8 cellular contexts compared by ENCODE assay signal in genomic region chr11:8871283-8871775, GRCh38. TPM values are rescaled to one million over a fixed set of nuclear protein-coding genes. Genes with fewer than 3 reads are reported as not detected.
DNase-seq lines count a peak whose midpoint lies in the region; ATAC-seq and TF ChIP-seq lines count a peak whose summit lies in the region.

No MANE protein-coding gene starts in this region.

- TF ChIP-seq CTCF in AG09309 (IDR thresholded peaks at IDR 0.05; ENCODE audit: control insufficient read depth, insufficient read depth, low read depth, low read length, missing control alignments): no peak
- no peak for TF ChIP-seq CTCF in epithelial cell of esophagus (IDR thresholded peaks at IDR 0.05; ENCODE audit: insufficient read depth, low read depth, low read length, missing control alignments)
- TF ChIP-seq CTCF in upper lobe of left lung (IDR thresholded peaks at IDR 0.05): no peak

- no peak for TF ChIP-seq EP300 in upper lobe of left lung (IDR thresholded peaks at IDR 0.05)

- H3K36me3 ChIP-seq in SJCRH30 (no peaks in the 10 kb centered on the region), mesodermal cell (ENCODE audit: control insufficient read depth, insufficient read depth, low read length) (peaks cover 9% of the 10 kb centered on the region), upper lobe of left lung (no peaks in the 10 kb centered on the region)

- peak in 1 of 4 donors; percentile 0 for TF ChIP-seq POLR2A in upper lobe of left lung (IDR thresholded peaks at IDR 0.05)

- peak overlapping the region; percentile 69 for H3K4me3 ChIP-seq in AG09309 (ENCODE audit: control insufficient read depth, low read depth, low read length)
- peak overlapping the region; percentile 82 for H3K4me3 ChIP-seq in SJCRH30
- H3K4me3 ChIP-seq in epithelial cell of esophagus (ENCODE audit: low read length): peak overlapping the region; percentile 52
- peak overlapping the region; percentile 74 for H3K4me3 ChIP-seq in mesodermal cell (ENCODE audit: extremely low read depth, insufficient read depth, low read length, poor library complexity, severe bottlenecking)
- peak overlapping the region; percentile 78 to 93 (median 84) for H3K4me3 ChIP-seq in upper lobe of left lung

- ATAC-seq in upper lobe of left lung (ENCODE audit: low FRiP score in 2 of 2) (peak; percentile 64 to 88), GM18498 (IDR thresholded peaks at IDR 0.05; ENCODE audit: unreplicated experiment) (no peak)

- H3K27ac ChIP-seq in SJCRH30 (peak overlapping the region; percentile 72), mesodermal cell (ENCODE audit: low read depth, low read length, severe bottlenecking) (peak overlapping the region; percentile 92), upper lobe of left lung (peak overlapping the region; percentile 83 to 94 (median 84))

- H3K27me3 ChIP-seq in SJCRH30 (no peaks in the 10 kb centered on the region), upper lobe of left lung (peaks cover 0 to 7% (median 0%) of the 10 kb centered on the region in 4 donors)

- DNase-seq in AG09309 (ENCODE audit: low read depth) (peak; percentile 76), HCEC 1CT (peak; percentile 93), SJCRH30 (peak; percentile 87 to 94), epithelial cell of esophagus (ENCODE audit: low read depth) (peak; percentile 58), upper lobe of left lung (peak in 1 of 2 donors; percentile 65), SW 1271 (lab: John Stamatoyannopoulos, UW) (no peak)

- 2 to 3% methylated on average over 9 to 10 of the region's 15 CpGs for WGBS in mesodermal cell (ENCODE audit: insufficient coverage in 2 of 2), 2 experiments
- 7 to 8% methylated on average over 10 to 15 of the region's 15 CpGs for WGBS in upper lobe of left lung, 2 donors

- no peaks in the 10 kb centered on the region for H3K9me3 ChIP-seq in SJCRH30 (replicated peaks)
- H3K9me3 ChIP-seq in mesodermal cell (ENCODE audit: control insufficient read depth, low read length): no peaks in the 10 kb centered on the region
- H3K9me3 ChIP-seq in upper lobe of left lung: no peaks in the 10 kb centered on the region

- peaks cover 30% of the 10 kb centered on the region for H3K4me1 ChIP-seq in SJCRH30
- H3K4me1 ChIP-seq in mesodermal cell (ENCODE audit: control insufficient read depth, insufficient read depth, low read length, poor library complexity, severe bottlenecking): peaks cover 21% of the 10 kb centered on the region
- H3K4me1 ChIP-seq in upper lobe of left lung: peaks cover 16 to 51% (median 23%) of the 10 kb centered on the region in 4 donors

RNA-seq across cellular contexts. Expression of gene AKIP1, which starts 39.7 kb away (rescaled TPM):
- total RNA-seq in SJCRH30 (2014; rRNA removed; shearing (Covaris generic)): 22.6 and 22.7 TPM in 2 replicates
- 22.7 TPM for polyA plus RNA-seq in mesodermal cell (2013, experiment 1 of 2)
- 20.2 TPM for polyA plus RNA-seq in mesodermal cell (2013, experiment 2 of 2)
- total RNA-seq in upper lobe of left lung: 10 to 100 TPM; 17.4 to 31.8 (median 23.1) TPM

Comparison
In these comparisons a context has a peak if more than half of its experiments do, and no peak if none do; other contexts are left out.
1. DNase-seq: peak in AG09309 (single experiment), HCEC 1CT (single experiment), SJCRH30 (2 of 2) and epithelial cell of esophagus (single experiment); none in SW 1271 (0 of 2).
2. Peak in every context shown above with its lines, with median percentiles within 50 percentile points of each other: H3K4me3 ChIP-seq and H3K27ac ChIP-seq.